ENCODE assay signal across 25 cellular contexts in the genomic region with DNA sequence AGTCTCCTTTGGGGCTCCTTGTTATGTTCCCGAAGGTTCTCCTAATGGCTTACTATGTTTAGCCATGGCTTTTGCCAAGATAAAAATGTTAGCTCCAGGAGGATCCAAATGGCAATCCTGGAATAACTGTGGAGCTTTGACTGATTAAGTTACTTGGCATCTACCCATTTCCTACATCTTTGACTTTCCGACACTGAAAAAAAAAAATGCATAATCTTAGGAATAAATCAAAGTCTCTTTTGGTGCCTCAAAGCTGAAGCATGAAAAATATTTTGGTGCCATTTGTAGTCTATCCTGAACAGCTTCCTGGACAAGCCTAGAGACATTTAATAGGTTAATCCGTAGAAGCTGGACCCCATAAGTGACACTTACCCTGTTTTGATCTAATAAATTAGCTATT.
DNase-seq lines count a peak whose midpoint lies in the region; ATAC-seq, FAIRE-seq and TF ChIP-seq lines count a peak whose summit lies in the region.
"Had no signal": no experiment of that assay in that cellular context is flagged by ENCODE, and none has a peak within 500 bp of the region (broad histone marks: within the 10 kb centered on the region; RNA-seq: fewer than 3 reads in every experiment).

No MANE protein-coding gene starts in this region.

- no peak for DNase-seq in Right ventricle myocardium superior
- no peak for DNase-seq in cardiac septum (ENCODE audit: low spot score)
- peak; percentile 43 for DNase-seq in EH (ENCODE audit: low read depth)
- no peak for DNase-seq in astrocyte (ENCODE audit: low read depth)
- DNase-seq in uterus: no peak
- DNase-seq: Caco-2; CD4-positive, CD25-positive, alpha-beta regulatory T cell; CD8-positive, alpha-beta T cell; DMS153; DND-41; EL; GDM1; GM23248; H7 had no signal

- H3K4me1 Mint-ChIP-seq in astrocyte (ENCODE audit: low read depth, unreplicated experiment): peaks cover 49% of the 10 kb centered on the region
- H3K4me1 Mint-ChIP-seq: B cell; CD4-positive, CD25-positive, alpha-beta regulatory T cell had no signal

- no peak overlapping the region for H3K4me3 Mint-ChIP-seq in astrocyte (ENCODE audit: unreplicated experiment)
- H3K4me3 Mint-ChIP-seq: B cell; CD4-positive, CD25-positive, alpha-beta regulatory T cell; CD8-positive, alpha-beta T cell had no signal

- H3K9ac ChIP-seq in astrocyte (ENCODE audit: low read length): no peak overlapping the region
- H3K9ac ChIP-seq: BLaER1, GM23248 had no signal

- peaks cover 35% of the 10 kb centered on the region for H3K36me3 Mint-ChIP-seq in astrocyte (ENCODE audit: low read depth, unreplicated experiment)
- H3K36me3 Mint-ChIP-seq: CD4-positive, CD25-positive, alpha-beta regulatory T cell; CD8-positive, alpha-beta T cell had no signal

- intact Hi-C loops in Right ventricle myocardium superior (cut with DNase I): loop anchor here (10.0 kb wide), 1 partner anchor 174 kb away; no protein-coding TSS in a partner anchor
- intact Hi-C loops in cardiac septum (cut with DNase I): no loop called here
- intact Hi-C loops in uterus (cut with DNase I; ENCODE audit: low total_unique reads): no loop called here

- H3K36me3 ChIP-seq in astrocyte (ENCODE audit: insufficient read depth, low read length): peaks cover 26% of the 10 kb centered on the region
- no peaks in the 10 kb centered on the region for H3K36me3 ChIP-seq in uterus
- H3K36me3 ChIP-seq: BLaER1 had no signal

- H3K4me3 ChIP-seq in astrocyte (ENCODE audit: insufficient read depth, low read depth, low read length) (no peak overlapping the region), uterus (no peak overlapping the region)
- H3K4me3 ChIP-seq: BLaER1, GM12878, GM23248 had no signal

- H3K27me3 Mint-ChIP-seq in astrocyte (ENCODE audit: low read depth, unreplicated experiment): no peaks in the 10 kb centered on the region
- H3K27me3 Mint-ChIP-seq: CD4-positive, CD25-positive, alpha-beta regulatory T cell had no signal

- H4K20me1 ChIP-seq in astrocyte (ENCODE audit: insufficient read depth, low read length): no peaks in the 10 kb centered on the region
- H4K20me1 ChIP-seq: BLaER1 had no signal

- H3K9me3 ChIP-seq in astrocyte (ENCODE audit: insufficient read depth, low read depth, low read length) (no peaks in the 10 kb centered on the region), uterus (no peaks in the 10 kb centered on the region)
- H3K9me3 ChIP-seq: BLaER1, Caco-2 had no signal

- peaks cover 8% of the 10 kb centered on the region for H3K4me1 ChIP-seq in astrocyte (ENCODE audit: insufficient read depth, low read length)
- peaks cover 0 to under 1% of the 10 kb centered on the region in 2 donors for H3K4me1 ChIP-seq in uterus
- H3K4me1 ChIP-seq: BLaER1, Caco-2 had no signal

- no peak overlapping the region for H3K27ac ChIP-seq in astrocyte (ENCODE audit: low read depth, low read length)
- peak overlapping the region; percentile 55 to 83 for H3K27ac ChIP-seq in uterus
- H3K27ac ChIP-seq: 22Rv1, BLaER1, C4-2B, GM23248 had no signal

- no peak for FAIRE-seq in astrocyte (lab: Jason Lieb, UNC)
- FAIRE-seq: A204.1, GM12878, GM19239, H1 had no signal

- TF ChIP-seq POLR2A in uterus (IDR thresholded peaks at IDR 0.05): no peak

- H3K9me3 Mint-ChIP-seq in astrocyte (ENCODE audit: unreplicated experiment): no peaks in the 10 kb centered on the region
- H3K9me3 Mint-ChIP-seq: CD8-positive, alpha-beta T cell had no signal

- H3K27ac Mint-ChIP-seq in astrocyte (ENCODE audit: unreplicated experiment): peak overlapping the region; percentile 24
- H3K27ac Mint-ChIP-seq: B cell; CD4-positive, CD25-positive, alpha-beta regulatory T cell; CD8-positive, alpha-beta T cell had no signal

- no peak overlapping the region for H3K4me2 ChIP-seq in astrocyte (ENCODE audit: low read length)
- H3K4me2 ChIP-seq: BLaER1 had no signal

- H2AFZ ChIP-seq in astrocyte (ENCODE audit: low read depth, low read length): no peak overlapping the region
- H2AFZ ChIP-seq: GM23248 had no signal

- H3K27me3 ChIP-seq in astrocyte (ENCODE audit: insufficient read depth, low read length): no peaks in the 10 kb centered on the region
- H3K27me3 ChIP-seq in uterus: no peaks in the 10 kb centered on the region
- H3K27me3 ChIP-seq: BLaER1 had no signal

- ATAC-seq in Right ventricle myocardium superior (ENCODE audit: poor library complexity) (peak; percentile 58), HG03097 (IDR thresholded peaks at IDR 0.05; ENCODE audit: low FRiP score, unreplicated experiment) (no peak), HG02981 (IDR thresholded peaks at IDR 0.05; ENCODE audit: unreplicated experiment) (no peak)
- ATAC-seq: CD8-positive, alpha-beta T cell; GM12878; HCT116 had no signal

- TF ChIP-seq CTCF in astrocyte (IDR thresholded peaks at IDR 0.05; ENCODE audit: insufficient read depth, low read depth, low read length): no peak
- TF ChIP-seq CTCF in uterus (IDR thresholded peaks at IDR 0.05): no peak

- no peaks in the 10 kb centered on the region for H3K79me2 ChIP-seq in astrocyte (ENCODE audit: insufficient read depth, low read length)
